Comparison of ENCODE assay signal across 17 cellular contexts in the genomic region with DNA sequence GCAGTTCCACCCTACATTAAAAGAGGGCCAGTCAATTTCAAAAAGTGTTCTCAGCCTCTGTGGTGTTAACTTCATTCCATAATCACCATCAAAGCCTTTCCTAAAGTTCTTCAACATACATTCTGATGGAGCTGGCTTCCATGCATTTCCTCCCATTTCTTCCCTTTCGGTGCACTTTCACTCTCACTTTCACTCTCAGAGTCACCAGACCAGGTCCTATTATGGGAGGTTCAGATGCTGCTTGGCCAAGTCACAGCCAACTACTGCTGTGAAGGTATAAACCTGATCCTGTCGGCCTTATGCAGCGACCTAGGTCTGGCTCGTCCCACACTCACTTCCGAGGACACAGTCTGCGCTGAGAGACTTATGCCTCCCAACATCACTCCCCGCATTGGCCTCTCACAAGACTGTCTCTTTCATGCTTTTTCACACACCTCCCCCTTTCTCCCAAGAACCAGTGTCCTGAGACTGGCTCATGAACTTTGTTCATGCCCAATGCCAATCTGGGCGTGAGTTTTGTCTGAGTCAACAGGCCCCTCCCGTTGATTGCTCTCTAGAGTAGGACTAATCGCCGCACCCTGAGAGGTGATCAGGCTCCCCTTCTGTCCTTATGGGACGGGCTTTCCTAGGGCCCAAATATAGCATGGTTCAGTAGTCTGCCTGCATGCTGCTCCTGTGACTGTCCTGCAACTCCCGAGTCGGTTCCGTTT.
"Had no signal": no experiment of that assay in that cellular context is flagged by ENCODE, and none has a peak within 500 bp of the region (broad histone marks: within the 10 kb centered on the region; RNA-seq: fewer than 3 reads in every experiment).

No MANE protein-coding gene starts in this region.

- H3K4me3 Mint-ChIP-seq: activated CD8-positive, alpha-beta memory T cell treated with anti-CD3 and anti-CD28 coated beads, Interleukin-2, amount 10 ng/mL, durations not matched to agents 7 days and 5 days; activated naive CD8-positive, alpha-beta T cell; activated T-cell treated with anti-CD3 and anti-CD28 coated beads, Interleukin-2, amount 50 U/mL, for 24 hours; brain; central memory CD8-positive, alpha-beta T cell; dendritic cell treated with granulocyte-macrophage colony-stimulating factor and Interleukin-4, amounts not matched to agents 40 ng/mL and 50 ng/mL, for 4 days; endodermal cell had no signal

- H3K36me3 Mint-ChIP-seq: activated CD8-positive, alpha-beta memory T cell treated with anti-CD3 and anti-CD28 coated beads, Interleukin-2, amount 10 ng/mL, durations not matched to agents 7 days and 5 days; activated naive CD8-positive, alpha-beta T cell; brain had no signal

- ATAC-seq: activated CD8-positive, alpha-beta memory T cell treated with anti-CD3 and anti-CD28 coated beads, Interleukin-2, amount 10 ng/mL, durations not matched to agents 7 days and 5 days; pancreas had no signal

- H3K4me1 Mint-ChIP-seq: activated CD8-positive, alpha-beta memory T cell treated with anti-CD3 and anti-CD28 coated beads, Interleukin-2, amount 10 ng/mL, durations not matched to agents 7 days and 5 days; endodermal cell had no signal

- H3K9me3 Mint-ChIP-seq: activated T-cell treated with anti-CD3 and anti-CD28 coated beads, Interleukin-2, amount 50 U/mL, for 24 hours; central memory CD8-positive, alpha-beta T cell; dendritic cell treated with granulocyte-macrophage colony-stimulating factor and Interleukin-4, amounts not matched to agents 40 ng/mL and 50 ng/mL, for 4 days had no signal

- DNase-seq: activated CD4-positive, alpha-beta T cell treated with anti-CD3 and anti-CD28 coated beads for 1 hour; activated CD4-positive, alpha-beta T cell treated with anti-CD3 and anti-CD28 coated beads, Interleukin-2, amount 50 U/mL, for 48 hours; activated CD8-positive, alpha-beta memory T cell treated with anti-CD3 and anti-CD28 coated beads, Interleukin-2, amount 10 ng/mL, durations not matched to agents 7 days and 5 days; activated effector memory CD4-positive, alpha-beta T cell treated with anti-CD3 and anti-CD28 coated beads, Interleukin-2, amount 50 U/mL, for 16 hours; activated T-cell treated with anti-CD3 and anti-CD28 coated beads, Interleukin-2, amount 50 U/mL, for 24 hours; amygdala; erythroblast; foreskin fibroblast; left ventricle myocardium inferior; mesenchymal stem cell; pancreas; tibial artery had no signal

- H3K27ac Mint-ChIP-seq: activated CD8-positive, alpha-beta memory T cell treated with anti-CD3 and anti-CD28 coated beads, Interleukin-2, amount 10 ng/mL, durations not matched to agents 7 days and 5 days; activated naive CD8-positive, alpha-beta T cell; activated T-cell treated with anti-CD3 and anti-CD28 coated beads, Interleukin-2, amount 50 U/mL, for 24 hours; brain; dendritic cell treated with granulocyte-macrophage colony-stimulating factor and Interleukin-4, amounts not matched to agents 40 ng/mL and 50 ng/mL, for 4 days; endodermal cell had no signal
